Comparison of ENCODE assay signal across 1 cellular context in genomic region chr13:52455677-52456041, GRCh38.
TF ChIP-seq lines count a peak whose summit lies in the region.

No MANE protein-coding gene starts in this region.

TF ChIP-seq in H1, 55 proteins besides CTCF, POLR2A, EP300 and RAD21 (continued from another document):
- TF ChIP-seq CREB1 (IDR thresholded peaks at IDR 0.05), result no peak
- TF ChIP-seq SIN3A (conservative IDR thresholded peaks at IDR 0.05 in 1 of 2, IDR thresholded peaks at IDR 0.05 in 1 of 2; ENCODE audit: low read depth in 1 of 2, low read length in 2 of 2), result peak in 1 of 2 experiments; percentile 73; a peak in 1 of 4 replicates
- peak; percentile 71; the same call in 1 of the 2 replicates for TF ChIP-seq KDM1A (IDR thresholded peaks at IDR 0.05; ENCODE audit: borderline replicate concordance, low read length)
- no peak for TF ChIP-seq SIRT6 (IDR thresholded peaks at IDR 0.05; ENCODE audit: low read length)
- TF ChIP-seq CTBP2 (IDR thresholded peaks at IDR 0.05; ENCODE audit: borderline replicate concordance, insufficient read depth, insufficient read length, low read length), result no peak
- TF ChIP-seq PHF8 (conservative IDR thresholded peaks at IDR 0.05; ENCODE audit: low read depth, low read length), result peak; percentile 66
- no peak for TF ChIP-seq RXRA (IDR thresholded peaks at IDR 0.05; ENCODE audit: insufficient read depth, low read depth, low read length)
- no peak for TF ChIP-seq SIX5 (IDR thresholded peaks at IDR 0.05; ENCODE audit: low read depth, low read length)
- TF ChIP-seq SP4 (IDR thresholded peaks at IDR 0.05; ENCODE audit: low read length), result no peak
- no peak for TF ChIP-seq BCL11A (IDR thresholded peaks at IDR 0.05; ENCODE audit: low read depth in 2 of 2, low read length in 2 of 2)
- no peak for TF ChIP-seq TCF12 (IDR thresholded peaks at IDR 0.05; ENCODE audit: low read depth, low read length)
- no peak for TF ChIP-seq SP1 (IDR thresholded peaks at IDR 0.05; ENCODE audit: low read depth, low read length)
- TF ChIP-seq KDM5A (IDR thresholded peaks at IDR 0.05; ENCODE audit: low read length), result no peak
- TF ChIP-seq E2F6 (IDR thresholded peaks at IDR 0.05), result 0 out of 2 replicates have a peak, but pooled peaks have one; percentile 36
- no peak for TF ChIP-seq ATF2 (IDR thresholded peaks at IDR 0.05; ENCODE audit: low read length)
- TF ChIP-seq SUZ12 (IDR thresholded peaks at IDR 0.05; ENCODE audit: low read length), result no peak
- no peak; the same call in 1 of the 2 replicates for TF ChIP-seq POLR2AphosphoS5 (IDR thresholded peaks at IDR 0.05; ENCODE audit: low read depth, low read length)
- no peak for TF ChIP-seq CHD7 (IDR thresholded peaks at IDR 0.05; ENCODE audit: insufficient replicate concordance, low read length)
- no peak for TF ChIP-seq POU5F1 (IDR thresholded peaks at IDR 0.05; ENCODE audit: low read depth, low read length)
- no peak for TF ChIP-seq TBP (IDR thresholded peaks at IDR 0.05; ENCODE audit: low read depth, low read length)
- peak; percentile 61 for TF ChIP-seq NRF1 (IDR thresholded peaks at IDR 0.05; ENCODE audit: low read depth, low read length)
- TF ChIP-seq TAF1 (IDR thresholded peaks at IDR 0.05; ENCODE audit: low read depth, low read length), result no peak
- TF ChIP-seq BACH1 (IDR thresholded peaks at IDR 0.05; ENCODE audit: low read length), result no peak
- TF ChIP-seq EGR1 (IDR thresholded peaks at IDR 0.05; ENCODE audit: borderline replicate concordance, low read depth, low read length), result no peak
- no peak for TF ChIP-seq JUN (IDR thresholded peaks at IDR 0.05; ENCODE audit: low read depth, low read length)
- TF ChIP-seq TEAD4 (IDR thresholded peaks at IDR 0.05; ENCODE audit: low read depth, low read length), result no peak
- TF ChIP-seq HDAC2 (IDR thresholded peaks at IDR 0.05; ENCODE audit: borderline replicate concordance in 1 of 2, low read depth in 2 of 2, low read length in 2 of 2), result no peak
- TF ChIP-seq SRF (IDR thresholded peaks at IDR 0.05; ENCODE audit: low read depth, low read length), result no peak
- TF ChIP-seq RBBP5 (IDR thresholded peaks at IDR 0.05; ENCODE audit: borderline replicate concordance, low read depth, low read length), result no peak
- TF ChIP-seq NANOG (IDR thresholded peaks at IDR 0.05; ENCODE audit: insufficient read depth, low read depth, low read length, poor library complexity, severe bottlenecking), result no peak
- no peak for TF ChIP-seq MAFK (IDR thresholded peaks at IDR 0.05; ENCODE audit: low read depth, low read length)
- TF ChIP-seq FOSL1 (IDR thresholded peaks at IDR 0.05; ENCODE audit: insufficient read depth, low read depth, low read length), result no peak
- TF ChIP-seq CHD1 (IDR thresholded peaks at IDR 0.05; ENCODE audit: low read depth, low read length), result no peak
